23 cellular contexts compared by ENCODE assay signal in genomic region chr18:24208270-24209035, GRCh38.
DNase-seq lines count a peak whose midpoint lies in the region; ATAC-seq, FAIRE-seq and TF ChIP-seq lines count a peak whose summit lies in the region.
"Had no signal": no experiment of that assay in that cellular context is flagged by ENCODE, and none has a peak within 500 bp of the region (broad histone marks: within the 10 kb centered on the region; RNA-seq: fewer than 3 reads in every experiment).

No MANE protein-coding gene starts in this region.

- H3K4me1 ChIP-seq in IMR-90 (ENCODE audit: control insufficient read depth, insufficient read depth, low read length): peaks cover 1% of the 10 kb centered on the region; the same call in 1 of the 2 replicates
- H3K4me1 ChIP-seq: left lung, upper lobe of left lung had no signal

- no peak overlapping the region for H3K4me3 ChIP-seq in IMR-90 (ENCODE audit: insufficient read depth, low read depth, low read length)
- H3K4me3 ChIP-seq: left lung, PC-9, SK-N-MC, upper lobe of left lung had no signal

- no peak overlapping the region for H3K14ac ChIP-seq in IMR-90 (replicated peaks; ENCODE audit: low read depth, low read length)

- FAIRE-seq in urothelium cell line (lab: Jason Lieb, UNC): no peak
- FAIRE-seq: endometrium had no signal

- TF ChIP-seq CTCF in IMR-90 (conservative IDR thresholded peaks at IDR 0.05; ENCODE audit: low read depth, low read length) (no peak), GM10248 (IDR thresholded peaks at IDR 0.05; ENCODE audit: control extremely low read depth, extremely low read depth, low read depth, missing control alignments) (no peak)

- no TSS peak for BruUV-seq in IMR-90 (replicated peaks; lab: Mats Ljungman, UMichigan)

- no peaks in the 10 kb centered on the region for H3K36me3 ChIP-seq in IMR-90 (ENCODE audit: control insufficient read depth, insufficient read depth, low read length)
- H3K36me3 ChIP-seq: left lung, upper lobe of left lung had no signal

- no peak for TF ChIP-seq RAD21 in IMR-90 (IDR thresholded peaks at IDR 0.05; ENCODE audit: low read length)

- WGBS in IMR-90 (ENCODE audit: extremely low coverage in 2 of 2, insufficient read length in 1 of 2), 2 experiments: no CpG with 5 or more reads among the region's 2 CpGs

- POLR2A ChIA-PET in IMR-90 (lab: Charles Lee; ENCODE audit: unreplicated experiment) (no interaction called here), GM10248 (lab: Yijun Ruan, JAX) (no interaction called here)

- no peak overlapping the region for H4K8ac ChIP-seq in IMR-90 (ENCODE audit: low read depth in 2 of 2, low read length in 2 of 2)

- no peaks in the 10 kb centered on the region for H4K20me1 ChIP-seq in IMR-90 (ENCODE audit: insufficient read depth, low read length)

- ATAC-seq in IMR-90 (ENCODE audit: low read depth): 0 out of 2 replicates have a peak, but pooled peaks have one; percentile 22
- no peak for ATAC-seq in HG02970 (IDR thresholded peaks at IDR 0.05; ENCODE audit: low FRiP score, unreplicated experiment)
- ATAC-seq in HG02981 (IDR thresholded peaks at IDR 0.05; ENCODE audit: unreplicated experiment): no peak
- ATAC-seq: foreskin keratinocyte, left lung, right cardiac atrium had no signal

- peak; percentile 32 for DNase-seq in EH (ENCODE audit: low read depth)
- DNase-seq in IMR-90: no peak
- DNase-seq in caudate nucleus (lab: John Stamatoyannopoulos, UW): no peak
- DNase-seq in midbrain (lab: John Stamatoyannopoulos, UW): peak; percentile 38
- no peak for DNase-seq in urothelium cell line (ENCODE audit: low spot score)
- DNase-seq in GM10248 (ENCODE audit: extremely low spot score): no peak
- DNase-seq: activated CD4-positive, CD25-positive, alpha-beta regulatory T cell treated with anti-CD3 and anti-CD28 coated beads, Interleukin-2, amount 50 U/mL, for 72 hours; CD4-positive, alpha-beta T cell; DMS79 treated with DMSO at 0.1 percent for 48 hours; left lung; NCI-H1436; NCI-H82; right cardiac atrium; stimulated activated CD4-positive, alpha-beta T cell treated with anti-CD3 and anti-CD28 coated beads, Interleukin-15, amount 100 ng/mL, for 24 hours; stimulated activated naive CD4-positive, alpha-beta T cell; T-helper 9 cell; upper lobe of left lung had no signal

- no peak overlapping the region for H3K56ac ChIP-seq in IMR-90 (ENCODE audit: extremely low read depth, insufficient read depth, low read length)

- H2BK20ac ChIP-seq in IMR-90 (ENCODE audit: low read depth, low read length): no peak overlapping the region

- no peak overlapping the region for H2AK9ac ChIP-seq in IMR-90 (replicated peaks; ENCODE audit: low read depth, low read length, poor library complexity)

- H3K4me2 ChIP-seq in IMR-90 (ENCODE audit: low read depth, low read length): 0 out of 2 replicates have a peak overlapping the region, but pooled peaks have one; percentile 22
- H3K4me2 ChIP-seq: PC-9 had no signal

- no peak overlapping the region for H2BK15ac ChIP-seq in IMR-90 (ENCODE audit: low read depth, low read length)

- H2AFZ ChIP-seq in IMR-90 (replicated peaks; ENCODE audit: low read length, poor library complexity): no peak overlapping the region
- H2AFZ ChIP-seq: PC-9 had no signal

- H3K23ac ChIP-seq in IMR-90 (ENCODE audit: low read depth, low read length): no peak overlapping the region

- H2BK5ac ChIP-seq in IMR-90 (ENCODE audit: low read depth, low read length, poor library complexity, severe bottlenecking): peak overlapping the region; percentile 3

- CTCF ChIA-PET in IMR-90 (lab: Yijun Ruan, JAX): no interaction called here
- CTCF ChIA-PET in GM10248 (lab: Yijun Ruan, JAX): interaction anchor here (1.1 kb wide), 1 partner anchor 242 kb away, joined by 3 read pairs; no protein-coding TSS in a partner anchor

- in situ Hi-C loops in IMR-90 (cut with MboI; ENCODE audit: low sequenced_read_pairs): no loop called here

- no peak overlapping the region for H4K5ac ChIP-seq in IMR-90 (ENCODE audit: low read depth, low read length)

- H2BK120ac ChIP-seq in IMR-90 (ENCODE audit: low read depth, low read length): no peak overlapping the region

- H3K79me1 ChIP-seq in IMR-90 (ENCODE audit: low read depth in 1 of 2, low read length in 2 of 2): peaks cover 0 to 22% of the 10 kb centered on the region in 2 experiments; a peak in 2 of 4 replicates

- intact Hi-C loops in IMR-90 (cut with micrococcal nuclease): no loop called here

- no peak for TF ChIP-seq POLR2A in IMR-90 (IDR thresholded peaks at IDR 0.05; ENCODE audit: low read depth, low read length)

- H3K27ac ChIP-seq in IMR-90 (ENCODE audit: insufficient read depth, low read length): no peak overlapping the region
- H3K27ac ChIP-seq in caudate nucleus (ENCODE audit: low read depth, low read length): peak overlapping the region; percentile 87
- H3K27ac ChIP-seq: foreskin keratinocyte, left lung, PC-9, SK-N-MC, upper lobe of left lung had no signal

- H3K18ac ChIP-seq in IMR-90 (ENCODE audit: low read depth, low read length): peak overlapping the region; percentile 23; the same call in 1 of the 2 replicates

- dilution Hi-C loops in IMR-90 (cut with HindIII; ENCODE audit: low sequenced_read_pairs, unreplicated experiment): no loop called here

- H3K9ac ChIP-seq in IMR-90 (ENCODE audit: low read depth, low read length): no peak overlapping the region

- no peak overlapping the region for H2AK5ac ChIP-seq in IMR-90 (ENCODE audit: low read depth, low read length)

- peaks cover 2% of the 10 kb centered on the region; the same call in 1 of the 2 replicates for H3K9me1 ChIP-seq in IMR-90 (ENCODE audit: insufficient read depth, low read length)

- no peak overlapping the region for H3K4ac ChIP-seq in IMR-90 (ENCODE audit: low read depth, low read length)

- no peak overlapping the region for H4K91ac ChIP-seq in IMR-90 (ENCODE audit: insufficient read depth, low read depth, low read length)

- no peaks in the 10 kb centered on the region for H3K27me3 ChIP-seq in IMR-90 (ENCODE audit: control insufficient read depth, insufficient read depth, low read length)
- H3K27me3 ChIP-seq: foreskin keratinocyte, left lung, upper lobe of left lung had no signal

- no peaks in the 10 kb centered on the region for H3K9me3 ChIP-seq in IMR-90 (ENCODE audit: control insufficient read depth, insufficient read depth, low read length)
- H3K9me3 ChIP-seq: left lung, upper lobe of left lung had no signal

TF ChIP-seq in IMR-90, 13 proteins besides CTCF, POLR2A, EP300 and RAD21:
- peak; percentile 55 for TF ChIP-seq CEBPB (IDR thresholded peaks at IDR 0.05; ENCODE audit: low read depth, low read length)
- no peak for TF ChIP-seq SMC3 (IDR thresholded peaks at IDR 0.05; ENCODE audit: low read depth, low read length)

Comparison
In these comparisons a context has a peak if more than half of its experiments do, and no peak if none do; other contexts are left out.
1. DNase-seq: peak in EH (single experiment) and midbrain (single experiment); none in IMR-90 (single experiment), caudate nucleus (0 of 61), urothelium cell line (single experiment) and GM10248 (single experiment).